Comparison of ENCODE assay signal across 8 cellular contexts in genomic region chr2:10449481-10449831, GRCh38. TPM values are rescaled to one million over a fixed set of nuclear protein-coding genes. Genes with fewer than 3 reads are reported as not detected.
DNase-seq lines count a peak whose midpoint lies in the region; ATAC-seq, FAIRE-seq and TF ChIP-seq lines count a peak whose summit lies in the region.

No MANE protein-coding gene starts in this region.

- H2BK15ac ChIP-seq in H1 (ENCODE audit: low read length) = no peak overlapping the region

- peak overlapping the region; percentile 79 to 96 (median 93) for H3K27ac Mint-ChIP-seq in CD4-positive, alpha-beta memory T cell

- H3K4me1 Mint-ChIP-seq in CD4-positive, alpha-beta memory T cell = peaks cover 18 to 54% (median 42%) of the 10 kb centered on the region in 4 donors

- WGBS in H1 (ENCODE audit: extremely low coverage in 1 of 2, insufficient coverage in 1 of 2, insufficient read length in 1 of 2, insufficient replicate concordance in 2 of 2, low coverage in 1 of 2, low lambda C conversion rate in 2 of 2, missing lambda C conversion rate in 1 of 2), 2 experiments = 77% methylated on average over 5 of the region's 5 CpGs; no CpG with 5 or more reads in 1 of the 2 experiments

- in situ Hi-C loops in GM13977 (cut with MboI; ENCODE audit: low pct_unique_long_range_greater_than_20kb, low sequenced_read_pairs, unreplicated experiment) = no loop called here

- H2BK5ac ChIP-seq in H1 (ENCODE audit: low read depth, low read length) = no peak overlapping the region

- H2AFZ ChIP-seq in H1 (ENCODE audit: low read length) = no peak overlapping the region

- no peak for TF ChIP-seq RAD21 in H1 (IDR thresholded peaks at IDR 0.05 in 1 of 2, conservative IDR thresholded peaks at IDR 0.05 in 1 of 2; ENCODE audit: low read depth in 2 of 2, low read length in 2 of 2)

- peaks cover 4% of the 10 kb centered on the region; the same call in 1 of the 2 replicates for H3K23me2 ChIP-seq in H1 (ENCODE audit: low read depth, low read length)

- peak overlapping the region; percentile 79 to 85 (median 81) for H3K4me3 Mint-ChIP-seq in CD4-positive, alpha-beta memory T cell

- H3K4me3 ChIP-seq in CD4-positive, alpha-beta memory T cell (ENCODE audit: low read length in 2 of 2) = peak overlapping the region in 1 of 2 donors; percentile 90
- H3K4me3 ChIP-seq in NT2/D1 (ENCODE audit: insufficient read length, low read depth) = peak overlapping the region; percentile 62
- peak overlapping the region in 3 of 4 experiments; percentile 46 to 76 (median 52); a peak in 3 of 8 replicates for H3K4me3 ChIP-seq in H1 (ENCODE audit: extremely low read depth in 1 of 4, insufficient read depth in 2 of 4, low read depth in 3 of 4, low read length in 4 of 4)
- peak overlapping the region; percentile 85 to 88 for H3K4me3 ChIP-seq in neutrophil (ENCODE audit: low read depth in 1 of 2, low read length in 1 of 2)

- TF ChIP-seq CTCF in H1 (IDR thresholded peaks at IDR 0.05; ENCODE audit: control extremely low read depth in 1 of 3, insufficient read depth in 1 of 3, low read depth in 1 of 3, low read length in 3 of 3) (no peak), neutrophil (IDR thresholded peaks at IDR 0.05) (no peak), GM13977 (IDR thresholded peaks at IDR 0.05; ENCODE audit: extremely low read depth, insufficient read depth, missing control alignments) (no peak)

- no peaks in the 10 kb centered on the region for H3K27me3 ChIP-seq in CD4-positive, alpha-beta memory T cell (ENCODE audit: insufficient read depth, low read length)
- H3K27me3 ChIP-seq in NT2/D1 (ENCODE audit: insufficient read depth, insufficient read length) (no peaks in the 10 kb centered on the region), H1 (replicated peaks in 1 of 4; ENCODE audit: control insufficient read depth in 3 of 4, extremely low read depth in 1 of 4, insufficient read depth in 3 of 4, low read length in 3 of 4) (peaks cover 0 to 28% (median 12%) of the 10 kb centered on the region in 4 experiments; a peak in 5 of 7 replicates), neutrophil (no peaks in the 10 kb centered on the region)

- H4K8ac ChIP-seq in H1 (ENCODE audit: extremely low read depth, insufficient read depth, low read length) = no peak overlapping the region

- ATAC-seq in HG03439 (IDR thresholded peaks at IDR 0.05; ENCODE audit: unreplicated experiment) = no peak
- no peak for ATAC-seq in HG03196 (IDR thresholded peaks at IDR 0.05; ENCODE audit: unreplicated experiment)

- H4K5ac ChIP-seq in H1 (ENCODE audit: insufficient read length, low read depth, low read length) = no peak overlapping the region

- no peak for FAIRE-seq in H1 (lab: Jason Lieb, UNC)

- H3K79me1 ChIP-seq in H1 (ENCODE audit: low read depth, low read length) = no peaks in the 10 kb centered on the region

- peaks cover 42% of the 10 kb centered on the region for H3K4me1 ChIP-seq in CD4-positive, alpha-beta memory T cell (ENCODE audit: insufficient read depth, low read length)
- H3K4me1 ChIP-seq in NT2/D1 (ENCODE audit: insufficient read depth, insufficient read length) (peaks cover 2% of the 10 kb centered on the region), H1 (replicated peaks in 1 of 4; ENCODE audit: control insufficient read depth in 3 of 4, insufficient read depth in 4 of 4, low read length in 3 of 4) (peaks cover 2 to 10% (median 4%) of the 10 kb centered on the region in 4 experiments; a peak in 6 of 7 replicates), neutrophil (ENCODE audit: control insufficient read depth in 1 of 2, insufficient read depth in 1 of 2, low read depth in 1 of 2, low read length in 1 of 2) (peaks cover 20 to 23% of the 10 kb centered on the region in 2 experiments)

- no peaks in the 10 kb centered on the region for H3K9me3 Mint-ChIP-seq in CD4-positive, alpha-beta memory T cell

- H3K9ac ChIP-seq in NT2/D1 (ENCODE audit: insufficient read length, low read depth) (peak overlapping the region; percentile 93), H1 (replicated peaks in 1 of 4; ENCODE audit: extremely low read depth in 1 of 4, low read depth in 3 of 4, low read length in 3 of 4) (no peak overlapping the region)

- H3K4ac ChIP-seq in H1 (replicated peaks; ENCODE audit: insufficient read length, low read depth, low read length) = no peak overlapping the region

- POLR2A ChIA-PET in CD4-positive, alpha-beta memory T cell (lab: Charles Lee; ENCODE audit: partially characterized antibody) = interaction anchor here (0.6 to 5.5 kb wide), 9 partner anchors 10 to 895 kb away, joined by 3 to 50 read pairs (median 7); partner anchors contain the start of genes ADAM17, HPCAL1, KLF11 and NOL10
- POLR2A ChIA-PET in H1 (lab: Charles Lee; ENCODE audit: partially characterized antibody) = interaction anchor here (0.7 to 1.6 kb wide), 2 partner anchors 240 to 383 kb away, joined by 3 to 6 read pairs; partner anchors contain the start of gene NOL10

- H3K27me3 Mint-ChIP-seq in CD4-positive, alpha-beta memory T cell = no peaks in the 10 kb centered on the region

- peaks cover 7% of the 10 kb centered on the region for H3K36me3 ChIP-seq in CD4-positive, alpha-beta memory T cell (ENCODE audit: insufficient read depth, low read length)
- H3K36me3 ChIP-seq in NT2/D1 (ENCODE audit: insufficient read depth, insufficient read length, low read length) (peaks cover 25% of the 10 kb centered on the region), H1 (ENCODE audit: control insufficient read depth in 2 of 4, insufficient read depth in 4 of 4, low read length in 3 of 4) (peaks cover 0 to 3% (median 3%) of the 10 kb centered on the region in 4 experiments; a peak in 4 of 8 replicates), neutrophil (peaks cover 4% of the 10 kb centered on the region)

- TF ChIP-seq EP300 in H1 (IDR thresholded peaks at IDR 0.05; ENCODE audit: borderline replicate concordance in 1 of 2, low read depth in 2 of 2, low read length in 2 of 2) = no peak

- H3K9me3 ChIP-seq in CD4-positive, alpha-beta memory T cell (ENCODE audit: control insufficient read depth in 1 of 2, low read length in 2 of 2) = no peaks in the 10 kb centered on the region
- no peaks in the 10 kb centered on the region for H3K9me3 ChIP-seq in NT2/D1 (ENCODE audit: insufficient read depth, low read length)
- no peaks in the 10 kb centered on the region for H3K9me3 ChIP-seq in H1 (ENCODE audit: insufficient read depth in 2 of 2, low read depth in 1 of 2, low read length in 1 of 2)
- no peaks in the 10 kb centered on the region for H3K9me3 ChIP-seq in neutrophil

- no peak overlapping the region for H3K56ac ChIP-seq in H1 (replicated peaks; ENCODE audit: insufficient read length, low read depth, low read length)

- H3K14ac ChIP-seq in H1 (ENCODE audit: insufficient read length) = no peak overlapping the region

- H2BK12ac ChIP-seq in H1 (ENCODE audit: low read depth, low read length) = no peak overlapping the region

- H2BK120ac ChIP-seq in H1 (replicated peaks; ENCODE audit: low read depth, low read length) = no peak overlapping the region

- no peak overlapping the region for H2BK20ac ChIP-seq in H1 (ENCODE audit: low read length)

- CTCF ChIA-PET in CD4-positive, alpha-beta memory T cell (lab: Charles Lee; ENCODE audit: partially characterized antibody) = interaction anchor here (0.6 to 2.4 kb wide), 3 partner anchors 14 to 250 kb away, joined by 3 to 11 read pairs (median 5); no protein-coding TSS in a partner anchor
- CTCF ChIA-PET in H1 (lab: Charles Lee; ENCODE audit: partially characterized antibody) = interaction anchor here (0.6 to 2.0 kb wide), 7 partner anchors 10 to 232 kb away, joined by 3 to 7 read pairs (median 3); no protein-coding TSS in a partner anchor

- peak overlapping the region; percentile 90 to 97; a peak in 2 of 4 replicates for H3K4me2 ChIP-seq in H1 (ENCODE audit: insufficient read depth in 1 of 2, low read depth in 2 of 2, low read length in 2 of 2)

- no peak for TF ChIP-seq POLR2A in H1 (IDR thresholded peaks at IDR 0.05; ENCODE audit: control extremely low read depth in 1 of 2, low read depth in 2 of 2, low read length in 2 of 2)

- H3K18ac ChIP-seq in H1 (ENCODE audit: extremely low read depth, low read length) = no peak overlapping the region

- no peak overlapping the region for H3K23ac ChIP-seq in H1 (ENCODE audit: insufficient read length)

- H3K79me2 ChIP-seq in H1 (ENCODE audit: control insufficient read depth in 1 of 2, insufficient read depth in 2 of 2, low read length in 2 of 2) = peaks cover 0 to 23% of the 10 kb centered on the region in 2 experiments; a peak in 2 of 4 replicates

- peaks cover 5 to 11% of the 10 kb centered on the region in 2 donors for H3K36me3 Mint-ChIP-seq in CD4-positive, alpha-beta memory T cell

- intact Hi-C loops in CD4-positive, alpha-beta memory T cell (cut with micrococcal nuclease) = loop anchor here (1.0 to 10.0 kb wide), 9 partner anchors 125 to 1612 kb away; partner anchors contain the start of genes CPSF3, GRHL1, ITGB1BP1 and KIDINS220

- H3K27ac ChIP-seq in CD4-positive, alpha-beta memory T cell (ENCODE audit: low read depth, low read length) = peak overlapping the region; percentile 86
- H3K27ac ChIP-seq in H1 (ENCODE audit: low read depth, low read length) (no peak overlapping the region), neutrophil (no peak overlapping the region)

- no peak overlapping the region for H4K91ac ChIP-seq in H1 (replicated peaks; ENCODE audit: insufficient read length, low read length)

- no peak for DNase-seq in CD4-positive, alpha-beta memory T cell
- no peak for DNase-seq in NT2/D1 (ENCODE audit: low read depth, low spot score)
- no peak for DNase-seq in H1 (ENCODE audit: low read depth in 1 of 2, low spot score in 2 of 2)
- no peak for DNase-seq in DMS153 (lab: John Stamatoyannopoulos, UW)
- no peak for DNase-seq in GM13977 (ENCODE audit: low spot score)

- no peak overlapping the region for H2AK5ac ChIP-seq in H1 (ENCODE audit: low read depth, low read length)

- no peaks in the 10 kb centered on the region for H4K20me1 ChIP-seq in H1 (replicated peaks in 1 of 2; ENCODE audit: control insufficient read depth in 1 of 2, insufficient read depth in 2 of 2, low read length in 2 of 2)

TF ChIP-seq in H1, 55 proteins besides CTCF, POLR2A, EP300 and RAD21 (continues in another document):
- no peak for TF ChIP-seq ASH2L (IDR thresholded peaks at IDR 0.05; ENCODE audit: low read length)
- no peak for TF ChIP-seq TCF12 (IDR thresholded peaks at IDR 0.05; ENCODE audit: low read depth, low read length)
- no peak for TF ChIP-seq RBBP5 (IDR thresholded peaks at IDR 0.05; ENCODE audit: borderline replicate concordance, low read depth, low read length)
- TF ChIP-seq SP4 (IDR thresholded peaks at IDR 0.05; ENCODE audit: low read length) = no peak

RNA-seq across cellular contexts. Expression of gene ODC1, which starts 1.3 kb away (rescaled TPM):
- 10 to 100 TPM; 32.5 to 35.4 TPM for total RNA-seq in CD4-positive, alpha-beta memory T cell
- 10 to 100 TPM; 54.3 to 63.5 TPM for polyA plus RNA-seq in CD4-positive, alpha-beta memory T cell
- 73.6 and 76.7 TPM in 2 replicates for total RNA-seq in H1 (2021; fragmentation: NEBNext Ultra II Directional; extraction: Animal tissue kit (Norgen Biotek cat#: 25700))
- 39.9 and 57.2 TPM in 2 replicates for polyA plus RNA-seq in H1 (2011; rRNA removed)
- polyA plus RNA-seq in H1 (2011; cell fraction: cytosol; rRNA removed) = 52.1 TPM
- 28.3 TPM for polyA plus RNA-seq in H1 (2011; cell fraction: nucleus; rRNA removed)
- 51.1 to 69.3 TPM (median 56.4 TPM) in 4 replicates for polyA plus RNA-seq in H1 (2012, experiment 1 of 2)
- polyA plus RNA-seq in H1 (2012, experiment 2 of 2) = 47.0 TPM
- 36.2 TPM for polyA plus RNA-seq in H1 (2013, experiment 1 of 2)
- 38.4 TPM for polyA plus RNA-seq in H1 (2013, experiment 2 of 2)
- 62.9 and 69.6 TPM in 2 replicates for polyA minus RNA-seq in H1 (2011; rRNA and poly(A)+ RNA removed)
- 26.7 TPM for polyA minus RNA-seq in H1 (2011; cell fraction: cytosol; rRNA and poly(A)+ RNA removed)
- polyA minus RNA-seq in H1 (2011; cell fraction: nucleus; rRNA and poly(A)+ RNA removed) = 24.6 TPM
